In the genomic region with DNA sequence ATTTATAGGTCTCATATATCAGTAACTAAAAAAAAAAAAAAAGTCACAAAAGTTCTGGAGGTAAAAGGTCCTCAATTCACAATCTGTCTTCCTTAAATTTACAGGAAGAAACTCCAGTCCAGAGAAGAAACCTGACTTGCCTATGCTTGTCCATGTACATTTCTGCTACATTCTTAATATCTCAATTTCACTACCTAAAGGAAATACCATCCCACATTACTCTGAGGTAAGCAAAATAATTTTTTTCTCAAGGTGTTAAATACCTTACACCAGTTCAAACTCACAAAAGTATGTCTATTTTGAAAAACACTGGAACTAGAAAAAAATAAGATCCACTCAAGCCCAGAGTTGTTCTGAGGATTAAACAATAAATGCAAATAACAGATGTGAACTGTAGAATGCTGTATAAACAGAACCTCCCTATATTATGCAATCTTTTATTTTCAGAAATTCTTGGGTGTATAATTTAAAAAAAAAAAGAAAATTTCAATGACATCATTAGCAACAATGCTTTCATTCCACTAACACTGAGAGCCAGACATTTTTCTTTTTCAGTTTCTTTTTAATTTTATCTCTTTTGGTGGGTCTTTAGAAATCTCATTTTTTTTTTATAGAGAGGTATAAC, we compare ENCODE assay signal across 31 cellular contexts. TPM values are rescaled to one million over a fixed set of nuclear protein-coding genes. Genes with fewer than 3 reads are reported as not detected.
DNase-seq lines count a peak whose midpoint lies in the region; ATAC-seq and TF ChIP-seq lines count a peak whose summit lies in the region.
"Had no signal": no experiment of that assay in that cellular context is flagged by ENCODE, and none has a peak within 500 bp of the region (broad histone marks: within the 10 kb centered on the region; RNA-seq: fewer than 3 reads in every experiment).

No MANE protein-coding gene starts in this region.

- H3K4me3 ChIP-seq in cardiac fibroblast (replicated peaks in 1 of 2; ENCODE audit: low read depth in 2 of 2, low read length in 2 of 2) (no peak overlapping the region), fibroblast of villous mesenchyme (ENCODE audit: low read depth, low read length) (no peak overlapping the region), SK-N-SH (ENCODE audit: low read depth in 2 of 2, low read length in 1 of 2) (no peak overlapping the region)
- H3K4me3 ChIP-seq: ascending aorta, heart left ventricle, left lung, suprapubic skin had no signal

- POLR2A ChIA-PET in SK-N-SH (lab: Yijun Ruan, JAX): no interaction called here

- no peaks in the 10 kb centered on the region for H3K79me2 ChIP-seq in SK-N-SH (ENCODE audit: insufficient read depth)

- no peak overlapping the region for H3K9ac ChIP-seq in SK-N-SH

- no peaks in the 10 kb centered on the region for H3K36me3 ChIP-seq in SK-N-SH (replicated peaks in 1 of 2; ENCODE audit: control insufficient read depth in 1 of 2, insufficient read depth in 2 of 2, low read length in 1 of 2)

- no peaks in the 10 kb centered on the region for H3K9me3 ChIP-seq in SK-N-SH
- H3K9me3 ChIP-seq: ascending aorta, heart left ventricle, left lung, suprapubic skin had no signal

- no peak overlapping the region for H3K27ac ChIP-seq in SK-N-SH (ENCODE audit: low read depth in 2 of 2, low read length in 1 of 2)
- H3K27ac ChIP-seq: 22Rv1, ascending aorta, heart left ventricle, left lung, suprapubic skin had no signal

- no peak overlapping the region for H3K4me2 ChIP-seq in SK-N-SH

- DNase-seq in NCI-H2171 treated with DMSO at 0.1 percent for 48 hours (lab: John Stamatoyannopoulos, UW) (peak; percentile 59), NCI-H2171 (lab: John Stamatoyannopoulos, UW) (no peak), cardiac fibroblast (ENCODE audit: low read depth in 2 of 2) (peak; percentile 12 to 40), fibroblast of villous mesenchyme (ENCODE audit: low read depth) (peak; percentile 55), EL (no peak), SK-N-SH (no peak)
- DNase-seq: activated CD8-positive, alpha-beta T cell treated with anti-CD3 and anti-CD28 coated beads for 36 hours; CD4-positive, alpha-beta memory T cell; heart left ventricle; KBM-7; left lung; mesendoderm; MM.1S; NCI-H2029; NCI-H345; OCI-M1; stimulated activated CD4-positive, alpha-beta T cell treated with anti-CD3 and anti-CD28 coated beads, Interleukin-15, amount 100 ng/mL, for 24 hours; stimulated activated naive B cell treated with anti-CD40 and anti-IgM and Interleukin-4, amounts not matched to agents 10 μg/mL and 1 μg/mL and 100 μg/mL, for 72 hours; T-helper 17 cell had no signal

- ATAC-seq in HG03442 (IDR thresholded peaks at IDR 0.05; ENCODE audit: unreplicated experiment) (no peak), HG02970 (IDR thresholded peaks at IDR 0.05; ENCODE audit: low FRiP score, unreplicated experiment) (no peak)
- ATAC-seq: activated CD8-positive, alpha-beta T cell treated with anti-CD3 and anti-CD28 coated beads for 36 hours; activated T-helper 17 cell treated with anti-CD3 and anti-CD28 coated beads, Interleukin-2, amount 50 U/mL, for 72 hours; heart left ventricle; left lung; sciatic nerve; SK-N-SH treated with all-trans-retinoic acid at 6 μM for 48 hours; stimulated activated naive B cell treated with anti-CD40 and anti-IgM and Interleukin-4, amounts not matched to agents 10 μg/mL and 1 μg/mL and 100 μg/mL, for 72 hours; T-helper 17 cell had no signal

- TF ChIP-seq RAD21 in SK-N-SH (IDR thresholded peaks at IDR 0.05; ENCODE audit: low read length): no peak

- H4K20me1 ChIP-seq in SK-N-SH (ENCODE audit: insufficient read depth): no peaks in the 10 kb centered on the region

- no peaks in the 10 kb centered on the region for H3K27me3 ChIP-seq in SK-N-SH (ENCODE audit: insufficient read depth)
- H3K27me3 ChIP-seq: ascending aorta, heart left ventricle, left lung, suprapubic skin had no signal

- H3F3A ChIP-seq in SK-N-SH (replicated peaks; ENCODE audit: insufficient read depth): no peaks in the 10 kb centered on the region

- TF ChIP-seq CTCF in cardiac fibroblast (IDR thresholded peaks at IDR 0.05; ENCODE audit: low read depth, low read length) (no peak), fibroblast of villous mesenchyme (IDR thresholded peaks at IDR 0.05; ENCODE audit: insufficient read depth, low read depth, low read length) (no peak), SK-N-SH (IDR thresholded peaks at IDR 0.05) (no peak)

- CTCF ChIA-PET in SK-N-SH (lab: Yijun Ruan, JAX): no interaction called here

- 0 out of 4 replicates have a peak, but pooled peaks cover 0 to 4% of the 10 kb centered on the region in 2 experiments for H3K4me1 ChIP-seq in SK-N-SH (ENCODE audit: control insufficient read depth in 1 of 2, insufficient read depth in 2 of 2, low read depth in 1 of 2, low read length in 1 of 2)
- H3K4me1 ChIP-seq: ascending aorta, left lung had no signal

- H2AFZ ChIP-seq in SK-N-SH (ENCODE audit: low read depth): no peak overlapping the region

- no peaks in the 10 kb centered on the region for H3K9me2 ChIP-seq in SK-N-SH

- TF ChIP-seq EP300 in SK-N-SH (IDR thresholded peaks at IDR 0.05; ENCODE audit: borderline replicate concordance in 1 of 2, low read depth in 1 of 2, low read length in 1 of 2): no peak

TF ChIP-seq in SK-N-SH, 30 proteins besides CTCF, POLR2A, EP300 and RAD21:
- TF ChIP-seq EZH2phosphoT487 (IDR thresholded peaks at IDR 0.05; ENCODE audit: borderline replicate concordance, low read depth) (no peak), RXRA (IDR thresholded peaks at IDR 0.05; ENCODE audit: borderline replicate concordance, low read depth) (no peak), ZBTB33 (IDR thresholded peaks at IDR 0.05; ENCODE audit: borderline replicate concordance, low read depth) (no peak), MEF2A (IDR thresholded peaks at IDR 0.05; ENCODE audit: borderline replicate concordance, low read depth) (no peak), FOSL2 (IDR thresholded peaks at IDR 0.05; ENCODE audit: borderline replicate concordance, low read depth) (no peak), USF2 (IDR thresholded peaks at IDR 0.05; ENCODE audit: borderline replicate concordance, low read depth, low read length) (no peak)

RNA-seq across cellular contexts. Expression of gene GDPD4, which starts 49.9 kb away (rescaled TPM):
- total RNA-seq in fibroblast of villous mesenchyme: 0.43 and 0.64 TPM in 2 replicates
- polyA plus RNA-seq in SK-N-SH (2012; rRNA removed): not detected in 2 replicates
- polyA plus RNA-seq in SK-N-SH (2012; cell fraction: cytosol; rRNA removed): not detected in 2 replicates
- polyA plus RNA-seq in SK-N-SH (2012; cell fraction: nucleus; rRNA removed): not detected in 2 replicates
- total RNA-seq: activated CD8-positive, alpha-beta T cell treated with anti-CD3 and anti-CD28 coated beads for 36 hours; activated T-helper 17 cell treated with anti-CD3 and anti-CD28 coated beads, Interleukin-2, amount 50 U/mL, for 72 hours; ascending aorta; CD4-positive, alpha-beta memory T cell; dermis microvascular lymphatic vessel endothelial cell; heart left ventricle; HT1080; left lung; posterior vena cava; sciatic nerve; suprapubic skin; T-helper 17 cell; ureter had no signal
- polyA plus RNA-seq: CD4-positive, alpha-beta memory T cell had no signal

Comparison
In these comparisons a context has a peak if more than half of its experiments do, and no peak if none do; other contexts are left out.
1. DNase-seq: peak in NCI-H2171 treated with DMSO at 0.1 percent for 48 hours (single experiment), cardiac fibroblast (2 of 2) and fibroblast of villous mesenchyme (single experiment); none in NCI-H2171 (single experiment), EL (single experiment) and SK-N-SH (single experiment).